17 cellular contexts compared by ENCODE assay signal in genomic region chr1:16253332-16253922, GRCh38. TPM values are rescaled to one million over a fixed set of nuclear protein-coding genes. Genes with fewer than 3 reads are reported as not detected.
DNase-seq lines count a peak whose midpoint lies in the region; ATAC-seq and TF ChIP-seq lines count a peak whose summit lies in the region.
"Had no signal": no experiment of that assay in that cellular context is flagged by ENCODE, and none has a peak within 500 bp of the region (broad histone marks: within the 10 kb centered on the region; RNA-seq: fewer than 3 reads in every experiment).

No MANE protein-coding gene starts in this region.

- H3K4me1 Mint-ChIP-seq in activated T-cell treated with anti-CD3 and anti-CD28 coated beads, Interleukin-2, amount 50 U/mL, for 24 hours (ENCODE audit: low read depth) = peaks cover 22% of the 10 kb centered on the region

- no peaks in the 10 kb centered on the region for H3K9me3 Mint-ChIP-seq in activated T-cell treated with anti-CD3 and anti-CD28 coated beads, Interleukin-2, amount 50 U/mL, for 24 hours
- H3K9me3 Mint-ChIP-seq: CD8-positive, alpha-beta memory T cell had no signal

- H3K27ac ChIP-seq in adrenal gland (peak overlapping the region; percentile 5 to 59 (median 17)), esophagus squamous epithelium (peak overlapping the region; percentile 22 to 91 (median 58)), thoracic aorta (peak overlapping the region; percentile 34 to 52), SJCRH30 (no peak overlapping the region)
- H3K27ac ChIP-seq: BLaER1, HL-60, RWPE1 had no signal

- TF ChIP-seq CTCF in adrenal gland (IDR thresholded peaks at IDR 0.05) (no peak), esophagus squamous epithelium (IDR thresholded peaks at IDR 0.05) (no peak), thoracic aorta (IDR thresholded peaks at IDR 0.05) (no peak)

- intact Hi-C loops in adrenal gland (cut with DNase I) = loop anchor here in 1 of 2 donors (10.0 kb wide), 1 partner anchor 101 kb away; the partner anchor contains the start of gene FBXO42
- intact Hi-C loops in esophagus squamous epithelium (cut with DNase I) = loop anchor here (10.0 kb wide), 1 partner anchor 101 kb away; the partner anchor contains the start of gene FBXO42

- peak overlapping the region; percentile 23 for H3K27ac Mint-ChIP-seq in activated T-cell treated with anti-CD3 and anti-CD28 coated beads, Interleukin-2, amount 50 U/mL, for 24 hours

- H3K27me3 Mint-ChIP-seq in activated T-cell treated with anti-CD3 and anti-CD28 coated beads, Interleukin-2, amount 50 U/mL, for 24 hours = no peaks in the 10 kb centered on the region
- H3K27me3 Mint-ChIP-seq: CD8-positive, alpha-beta memory T cell had no signal

- DNase-seq in activated T-cell treated with anti-CD3 and anti-CD28 coated beads, Interleukin-2, amount 50 U/mL, for 24 hours = no peak
- DNase-seq in activated T-cell treated with anti-CD3 and anti-CD28 coated beads, Interleukin-2, amount 50 U/mL, for 1 hour = no peak
- peak in 2 of 7 donors; percentile 12 to 54 for DNase-seq in adrenal gland
- DNase-seq in esophagus squamous epithelium (lab: John Stamatoyannopoulos, UW) = no peak
- no peak for DNase-seq in thoracic aorta (ENCODE audit: low spot score)
- DNase-seq in activated CD4-positive, alpha-beta T cell treated with anti-CD3 and anti-CD28 coated beads, Interleukin-2, amount 50 U/mL, for 4 hours = no peak
- DNase-seq in SJCRH30 = no peak
- no peak for DNase-seq in activated naive CD4-positive, alpha-beta T cell (lab: John Stamatoyannopoulos, UW)
- DNase-seq: CD8-positive, alpha-beta memory T cell; DMS79 treated with DMSO at 0.1 percent for 48 hours; HCEC 1CT; NCI-H187 treated with DMSO at 0.1 percent for 48 hours; NK-92 treated with Interleukin-12 subunit alpha and Interleukin-12 subunit beta, amount 100 ng/mL, for 24 hours; OCI-M1 had no signal

- peaks cover 34 to 45% of the 10 kb centered on the region in 2 donors for H3K4me1 ChIP-seq in adrenal gland (replicated peaks in 1 of 2)
- peaks cover 11 to 57% (median 30%) of the 10 kb centered on the region in 3 donors for H3K4me1 ChIP-seq in esophagus squamous epithelium
- H3K4me1 ChIP-seq in thoracic aorta (ENCODE audit: control insufficient read depth in 1 of 2, low read depth in 2 of 2) = peaks cover 43 to 73% of the 10 kb centered on the region in 2 donors
- H3K4me1 ChIP-seq in SJCRH30 = peaks cover 20% of the 10 kb centered on the region

- no peak for ATAC-seq in thoracic aorta (ENCODE audit: insufficient number of reproducible peaks, low FRiP score, low read depth)

- H3K4me3 ChIP-seq in adrenal gland = no peak overlapping the region
- H3K4me3 ChIP-seq in esophagus squamous epithelium = no peak overlapping the region
- no peak overlapping the region for H3K4me3 ChIP-seq in thoracic aorta
- H3K4me3 ChIP-seq in SJCRH30 = no peak overlapping the region
- H3K4me3 ChIP-seq: BLaER1 had no signal

- H3K9me3 ChIP-seq in adrenal gland (replicated peaks in 1 of 3) (no peaks in the 10 kb centered on the region), esophagus squamous epithelium (no peaks in the 10 kb centered on the region), thoracic aorta (no peaks in the 10 kb centered on the region), SJCRH30 (replicated peaks) (no peaks in the 10 kb centered on the region)
- H3K9me3 ChIP-seq: BLaER1 had no signal

- H3K36me3 Mint-ChIP-seq in activated T-cell treated with anti-CD3 and anti-CD28 coated beads, Interleukin-2, amount 50 U/mL, for 24 hours (ENCODE audit: low read depth) = peaks cover 70% of the 10 kb centered on the region

- TF ChIP-seq POLR2A in adrenal gland (IDR thresholded peaks at IDR 0.05) (no peak), esophagus squamous epithelium (IDR thresholded peaks at IDR 0.05) (no peak)

- peaks cover 0 to 36% of the 10 kb centered on the region in 2 donors for H3K36me3 ChIP-seq in adrenal gland (replicated peaks in 1 of 2)
- H3K36me3 ChIP-seq in esophagus squamous epithelium = peaks cover 9 to 63% (median 18%) of the 10 kb centered on the region in 3 donors
- peaks cover 35% of the 10 kb centered on the region for H3K36me3 ChIP-seq in thoracic aorta
- H3K36me3 ChIP-seq in SJCRH30 = peaks cover 13% of the 10 kb centered on the region

- H3K27me3 ChIP-seq in adrenal gland (no peaks in the 10 kb centered on the region), esophagus squamous epithelium (no peaks in the 10 kb centered on the region), thoracic aorta (replicated peaks; ENCODE audit: insufficient read depth) (no peaks in the 10 kb centered on the region), SJCRH30 (no peaks in the 10 kb centered on the region)
- H3K27me3 ChIP-seq: BLaER1 had no signal

- 54 to 66% (median 64%) methylated on average over 5 of the region's 5 CpGs for WGBS in adrenal gland, 4 donors
- 72 to 78% methylated on average over 5 of the region's 5 CpGs for WGBS in esophagus squamous epithelium, 2 donors

- H3K4me3 Mint-ChIP-seq in activated T-cell treated with anti-CD3 and anti-CD28 coated beads, Interleukin-2, amount 50 U/mL, for 24 hours = no peak overlapping the region
- H3K4me3 Mint-ChIP-seq: CD8-positive, alpha-beta memory T cell had no signal

RNA-seq across cellular contexts. Expression of gene CPLANE2, which starts 16.4 kb away (rescaled TPM):
- total RNA-seq in adrenal gland (10 to 100 TPM; 10.5 to 21.3 (median 13.9) TPM), esophagus squamous epithelium (1 to 10 TPM; 3.6 to 5.6 (median 3.9) TPM), thoracic aorta (10 to 100 TPM in 1 of 2 donors, 1 to 10 TPM in 1; 9.3 to 14.6 TPM)
- polyA plus RNA-seq in adrenal gland = 1 to 10 TPM; 2.8 to 6.3 (median 3.0) TPM
- total RNA-seq in SJCRH30 (2014; rRNA removed; shearing (Covaris generic)) = 1.3 and 1.9 TPM in 2 replicates

RNA-seq across cellular contexts. Expression of gene ARHGEF19, which starts 41.0 kb away (rescaled TPM):
- total RNA-seq in adrenal gland (10 to 100 TPM; 11.4 to 46.2 (median 23.8) TPM), esophagus squamous epithelium (10 to 100 TPM; 15.8 to 27.1 (median 20.6) TPM), thoracic aorta (1 to 10 TPM; 8.1 to 8.5 TPM)
- polyA plus RNA-seq in adrenal gland = 10 to 100 TPM; 19.1 to 28.2 (median 19.1) TPM
- total RNA-seq in SJCRH30 (2014; rRNA removed; shearing (Covaris generic)) = 7.9 and 9.9 TPM in 2 replicates
